ENCODE assay signal across 21 cellular contexts in the genomic region with DNA sequence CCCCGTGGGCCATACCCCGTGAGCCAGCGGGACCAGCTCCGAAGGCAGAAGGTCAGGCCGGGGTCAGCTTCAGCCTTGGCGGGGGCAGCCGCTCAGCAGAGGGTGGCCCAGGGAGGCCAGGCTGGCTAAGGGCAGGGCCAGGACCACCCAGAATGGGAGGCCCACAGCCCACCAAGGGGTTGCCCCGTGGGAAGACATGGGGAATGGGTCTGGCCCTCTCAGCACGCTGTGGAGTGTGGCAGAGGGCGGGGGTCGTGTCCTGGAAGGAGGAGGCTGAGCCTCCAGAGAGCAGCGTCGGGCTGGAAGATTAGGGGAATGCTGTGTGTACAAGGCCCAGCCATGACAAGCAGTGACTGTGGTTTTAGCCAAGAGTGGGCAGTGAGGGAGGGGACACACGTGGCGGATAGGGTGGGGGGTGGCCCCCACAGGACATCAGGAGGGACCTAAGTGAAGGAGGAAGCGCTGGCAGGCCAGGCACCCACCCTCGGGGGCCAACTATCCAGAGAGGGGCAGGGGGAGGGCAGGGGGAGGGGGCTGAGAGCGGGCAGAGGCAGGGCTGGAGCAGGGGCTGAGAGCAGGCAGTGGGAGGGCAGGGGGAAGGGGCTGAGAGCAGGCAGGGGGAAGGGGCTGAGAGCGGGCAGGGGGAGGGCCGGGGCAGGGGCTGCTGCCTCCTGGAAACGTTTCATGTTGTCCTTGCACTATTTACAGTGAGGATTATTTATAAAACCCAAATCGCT. TPM values are rescaled to one million over a fixed set of nuclear protein-coding genes. Genes with fewer than 3 reads are reported as not detected.
A peak's percentile ranks its signal among the peaks of the same experiment; 100 is the strongest.
DNase-seq lines count a peak whose midpoint lies in the region; ATAC-seq and TF ChIP-seq lines count a peak whose summit lies in the region.
"Had no signal": no experiment of that assay in that cellular context is flagged by ENCODE, and none has a peak within 500 bp of the region (broad histone marks: within the 10 kb centered on the region; RNA-seq: fewer than 3 reads in every experiment).

No MANE protein-coding gene starts in this region.

- peak overlapping the region; percentile 55 for H3K27ac ChIP-seq in cardiac muscle cell
- H3K27ac ChIP-seq in right atrium auricular region = no peak overlapping the region
- H3K27ac ChIP-seq: psoas muscle, upper lobe of left lung had no signal

- H3K9me3 ChIP-seq in cardiac muscle cell (ENCODE audit: low read depth) = no peaks in the 10 kb centered on the region
- no peaks in the 10 kb centered on the region for H3K9me3 ChIP-seq in right atrium auricular region
- H3K9me3 ChIP-seq: psoas muscle, upper lobe of left lung had no signal

- no peak overlapping the region for H3K4me3 ChIP-seq in cardiac muscle cell
- no peak overlapping the region for H3K4me3 ChIP-seq in right atrium auricular region
- H3K4me3 ChIP-seq: psoas muscle, upper lobe of left lung had no signal

- H3K27me3 Mint-ChIP-seq in chondrocyte (ENCODE audit: low read depth) = no peaks in the 10 kb centered on the region
- no peaks in the 10 kb centered on the region for H3K27me3 Mint-ChIP-seq in mesothelial cell of epicardium (ENCODE audit: low read depth)
- no peaks in the 10 kb centered on the region for H3K27me3 Mint-ChIP-seq in T-helper 2 cell treated with Interferon-gamma antibody and Interleukin-4, amounts not matched to agents 5 μg/mL and 100 μg/mL, for 36 hours (ENCODE audit: low read depth)

- H3K4me1 Mint-ChIP-seq in chondrocyte (ENCODE audit: low read depth) = peaks cover 64% of the 10 kb centered on the region
- H3K4me1 Mint-ChIP-seq in mesothelial cell of epicardium = peaks cover 44% of the 10 kb centered on the region
- H3K4me1 Mint-ChIP-seq in T-helper 2 cell treated with Interferon-gamma antibody and Interleukin-4, amounts not matched to agents 5 μg/mL and 100 μg/mL, for 36 hours (ENCODE audit: low read depth) = no peaks in the 10 kb centered on the region

- H3K9me3 Mint-ChIP-seq in chondrocyte (ENCODE audit: low read depth) (no peaks in the 10 kb centered on the region), mesothelial cell of epicardium (no peaks in the 10 kb centered on the region)
- H3K9me3 Mint-ChIP-seq in T-helper 2 cell treated with Interferon-gamma antibody and Interleukin-4, amounts not matched to agents 5 μg/mL and 100 μg/mL, for 36 hours = no peaks in the 10 kb centered on the region
- H3K9me3 Mint-ChIP-seq: CD8-positive, alpha-beta T cell; T-helper 1 cell treated with Interleukin-12 subunit alpha and Interleukin-12 subunit beta and Interleukin-4 antibody, amounts not matched to agents 30 μg/mL and 1 μg/mL, for 36 hours had no signal

- H3K36me3 Mint-ChIP-seq in chondrocyte (ENCODE audit: low read depth) = no peaks in the 10 kb centered on the region
- no peaks in the 10 kb centered on the region for H3K36me3 Mint-ChIP-seq in mesothelial cell of epicardium
- H3K36me3 Mint-ChIP-seq in T-helper 2 cell treated with Interferon-gamma antibody and Interleukin-4, amounts not matched to agents 5 μg/mL and 100 μg/mL, for 36 hours (ENCODE audit: low read depth) = no peaks in the 10 kb centered on the region
- H3K36me3 Mint-ChIP-seq: CD8-positive, alpha-beta T cell had no signal

- H3K27me3 ChIP-seq in cardiac muscle cell = no peaks in the 10 kb centered on the region
- no peaks in the 10 kb centered on the region for H3K27me3 ChIP-seq in right atrium auricular region
- H3K27me3 ChIP-seq: upper lobe of left lung had no signal

- H3K36me3 ChIP-seq in cardiac muscle cell (no peaks in the 10 kb centered on the region), right atrium auricular region (no peaks in the 10 kb centered on the region)
- H3K36me3 ChIP-seq: upper lobe of left lung had no signal

- H3K27ac Mint-ChIP-seq in chondrocyte (ENCODE audit: unreplicated experiment) = peak overlapping the region; percentile 98
- peak overlapping the region; percentile 82 for H3K27ac Mint-ChIP-seq in mesothelial cell of epicardium
- H3K27ac Mint-ChIP-seq in T-helper 2 cell treated with Interferon-gamma antibody and Interleukin-4, amounts not matched to agents 5 μg/mL and 100 μg/mL, for 36 hours = no peak overlapping the region
- H3K27ac Mint-ChIP-seq: CD8-positive, alpha-beta T cell; T-helper 1 cell treated with Interleukin-12 subunit alpha and Interleukin-12 subunit beta and Interleukin-4 antibody, amounts not matched to agents 30 μg/mL and 1 μg/mL, for 36 hours had no signal

- DNase-seq in cardiac muscle cell (ENCODE audit: low read depth in 1 of 2, low spot score in 1 of 2) = no peak
- DNase-seq in right atrium auricular region (ENCODE audit: low spot score) = no peak
- peak; percentile 79 for DNase-seq in chondrocyte (ENCODE audit: low spot score)
- no peak for DNase-seq in mesothelial cell of epicardium (ENCODE audit: low spot score in 2 of 2, unreplicated experiment in 2 of 2)
- DNase-seq in T-helper 2 cell treated with Interferon-gamma antibody and Interleukin-4, amounts not matched to agents 5 μg/mL and 100 μg/mL, for 36 hours (ENCODE audit: low spot score) = no peak
- DNase-seq: CD8-positive, alpha-beta T cell; DMS79; hypothalamus; NCI-H1436 treated with DMSO at 0.1 percent for 48 hours; NCI-H345; NK-92 treated with Interleukin-12 subunit alpha and Interleukin-12 subunit beta, amount 100 ng/mL, for 24 hours; RPMI8226; stimulated activated CD4-positive, alpha-beta T cell treated with anti-CD3 and anti-CD28 coated beads, Interleukin-15, amount 100 ng/mL, for 24 hours; stimulated activated naive CD8-positive, alpha-beta T cell treated with anti-CD3 and anti-CD28 coated beads, Interleukin-15, Interleukin-2, amounts not matched to agents 100 U/mL and 50 U/mL, for 24 hours had no signal

- no peak for ATAC-seq in HG03196 (IDR thresholded peaks at IDR 0.05; ENCODE audit: unreplicated experiment)
- ATAC-seq in HG03439 (IDR thresholded peaks at IDR 0.05; ENCODE audit: unreplicated experiment) = no peak
- ATAC-seq in HG03469 (IDR thresholded peaks at IDR 0.05; ENCODE audit: unreplicated experiment) = no peak
- ATAC-seq: CD8-positive, alpha-beta T cell; HCT116; psoas muscle; stimulated activated naive CD8-positive, alpha-beta T cell treated with anti-CD3 and anti-CD28 coated beads, Interleukin-15, Interleukin-2, amounts not matched to agents 100 U/mL and 50 U/mL, for 24 hours had no signal

- peaks cover 24% of the 10 kb centered on the region for H3K4me1 ChIP-seq in cardiac muscle cell (ENCODE audit: low read depth)
- H3K4me1 ChIP-seq in right atrium auricular region = no peaks in the 10 kb centered on the region
- H3K4me1 ChIP-seq: psoas muscle had no signal

- TF ChIP-seq CTCF in cardiac muscle cell (IDR thresholded peaks at IDR 0.05; ENCODE audit: low read depth, low read length) (no peak), right atrium auricular region (IDR thresholded peaks at IDR 0.05) (no peak), chondrocyte (IDR thresholded peaks at IDR 0.05) (no peak), mesothelial cell of epicardium (IDR thresholded peaks at IDR 0.05; ENCODE audit: unreplicated experiment) (no peak)

- no peak overlapping the region for H3K4me3 Mint-ChIP-seq in chondrocyte (ENCODE audit: unreplicated experiment)
- H3K4me3 Mint-ChIP-seq in mesothelial cell of epicardium = no peak overlapping the region
- H3K4me3 Mint-ChIP-seq in T-helper 2 cell treated with Interferon-gamma antibody and Interleukin-4, amounts not matched to agents 5 μg/mL and 100 μg/mL, for 36 hours = no peak overlapping the region
- H3K4me3 Mint-ChIP-seq: CD8-positive, alpha-beta T cell; T-helper 1 cell treated with Interleukin-12 subunit alpha and Interleukin-12 subunit beta and Interleukin-4 antibody, amounts not matched to agents 30 μg/mL and 1 μg/mL, for 36 hours had no signal

RNA-seq across cellular contexts. Expression of gene POFUT2, which starts 44.0 kb away (rescaled TPM):
- total RNA-seq in cardiac muscle cell (39.6 and 46.1 TPM in 2 replicates), right atrium auricular region (10 to 100 TPM in 1 of 2 donors, 1 to 10 TPM in 1; 5.8 to 12.0 TPM), chondrocyte (59.9 to 73.6 TPM (median 72.4 TPM) in 3 replicates), mesothelial cell of epicardium (62.5 to 64.7 TPM (median 63.4 TPM) in 3 replicates)
- 46.8 and 50.4 TPM in 2 replicates for polyA plus RNA-seq in cardiac muscle cell
